Comparison of ENCODE assay signal across 11 cellular contexts in genomic region chr16:48188449-48189102, GRCh38. TPM values are rescaled to one million over a fixed set of nuclear protein-coding genes. Genes with fewer than 3 reads are reported as not detected.
DNase-seq lines count a peak whose midpoint lies in the region; ATAC-seq and TF ChIP-seq lines count a peak whose summit lies in the region.
"Had no signal": no experiment of that assay in that cellular context is flagged by ENCODE, and none has a peak within 500 bp of the region (broad histone marks: within the 10 kb centered on the region; RNA-seq: fewer than 3 reads in every experiment).

No MANE protein-coding gene starts in this region.

- H3K4me3 ChIP-seq in Jurkat, Clone E6-1 (ENCODE audit: low read length): no peak overlapping the region
- H3K4me3 ChIP-seq in right lobe of liver: no peak overlapping the region
- no peak overlapping the region for H3K4me3 ChIP-seq in effector memory CD4-positive, alpha-beta T cell (ENCODE audit: insufficient read depth, low read depth, low read length, poor library complexity, severe bottlenecking)

- H3K27ac Mint-ChIP-seq in osteocyte (ENCODE audit: unreplicated experiment): no peak overlapping the region
- H3K27ac Mint-ChIP-seq: activated CD4-positive, alpha-beta T cell treated with anti-CD3 and anti-CD28 coated beads for 36 hours had no signal

- peaks cover 0 to 4% (median 0%) of the 10 kb centered on the region in 4 donors for H3K4me1 ChIP-seq in right lobe of liver
- H3K4me1 ChIP-seq in effector memory CD4-positive, alpha-beta T cell (ENCODE audit: control insufficient read depth, insufficient read depth, low read length, poor library complexity, severe bottlenecking): no peaks in the 10 kb centered on the region

- H3K27me3 ChIP-seq in right lobe of liver: no peaks in the 10 kb centered on the region
- no peaks in the 10 kb centered on the region for H3K27me3 ChIP-seq in effector memory CD4-positive, alpha-beta T cell (replicated peaks; ENCODE audit: control insufficient read depth, insufficient read depth, low read length, poor library complexity, severe bottlenecking)

- no peaks in the 10 kb centered on the region for H3K9me3 ChIP-seq in right lobe of liver
- H3K9me3 ChIP-seq in effector memory CD4-positive, alpha-beta T cell (ENCODE audit: control insufficient read depth, low read length): no peaks in the 10 kb centered on the region

- peaks cover 35% of the 10 kb centered on the region for H3K27me3 Mint-ChIP-seq in osteocyte (ENCODE audit: unreplicated experiment)
- H3K27me3 Mint-ChIP-seq: activated CD4-positive, alpha-beta T cell treated with anti-CD3 and anti-CD28 coated beads for 36 hours had no signal

- H3K4me1 Mint-ChIP-seq in osteocyte (ENCODE audit: unreplicated experiment): no peaks in the 10 kb centered on the region

- no peaks in the 10 kb centered on the region for H3K36me3 Mint-ChIP-seq in osteocyte (ENCODE audit: unreplicated experiment)

- H3K4me3 Mint-ChIP-seq in osteocyte (ENCODE audit: unreplicated experiment): no peak overlapping the region
- H3K4me3 Mint-ChIP-seq: activated CD4-positive, alpha-beta T cell treated with anti-CD3 and anti-CD28 coated beads for 36 hours had no signal

- ATAC-seq in GM18867 (IDR thresholded peaks at IDR 0.05; ENCODE audit: unreplicated experiment) (peak; percentile 92), GM21737 (IDR thresholded peaks at IDR 0.05; ENCODE audit: unreplicated experiment) (peak; percentile 80), right lobe of liver (peak; percentile 15 to 64 (median 49))
- ATAC-seq: activated CD4-positive, alpha-beta T cell treated with anti-CD3 and anti-CD28 coated beads for 36 hours had no signal

- H3K36me3 ChIP-seq in right lobe of liver: no peaks in the 10 kb centered on the region
- H3K36me3 ChIP-seq in effector memory CD4-positive, alpha-beta T cell (ENCODE audit: control insufficient read depth, insufficient read depth, low read length): no peaks in the 10 kb centered on the region

- TF ChIP-seq CTCF in right lobe of liver (IDR thresholded peaks at IDR 0.05) (no peak), osteocyte (IDR thresholded peaks at IDR 0.05) (no peak)

- intact Hi-C loops in right lobe of liver (cut with DNase I): no loop called here

- 63% methylated on average over 5 of the region's 6 CpGs for WGBS in right lobe of liver (ENCODE audit: insufficient coverage, low coverage, low lambda C conversion rate, missing lambda C conversion rate)

- DNase-seq in Jurkat, Clone E6-1 (ENCODE audit: low read depth, low spot score): peak; percentile 66
- DNase-seq in right lobe of liver: no peak
- DNase-seq in effector memory CD4-positive, alpha-beta T cell: no peak
- DNase-seq in osteocyte (ENCODE audit: extremely low spot score, unreplicated experiment): no peak
- DNase-seq in AG08395 (ENCODE audit: low spot score): no peak
- no peak for DNase-seq in activated CD4-positive, alpha-beta T cell treated with anti-CD3 and anti-CD28 coated beads, Interleukin-2, amount 50 U/mL, for 1 hour
- DNase-seq: activated CD4-positive, alpha-beta T cell treated with anti-CD3 and anti-CD28 coated beads for 36 hours; caudate nucleus; NCI-H2029 treated with DMSO at 0.1 percent for 48 hours had no signal

- H3K9me3 Mint-ChIP-seq in osteocyte (ENCODE audit: unreplicated experiment): no peaks in the 10 kb centered on the region

- no peak overlapping the region for H3K27ac ChIP-seq in right lobe of liver
- H3K27ac ChIP-seq in effector memory CD4-positive, alpha-beta T cell (ENCODE audit: insufficient read depth, low read length, poor library complexity, severe bottlenecking): no peak overlapping the region

- TF ChIP-seq POLR2A in right lobe of liver (IDR thresholded peaks at IDR 0.05): no peak

RNA-seq across cellular contexts. Expression of gene ABCC12, which starts 32.8 kb away (rescaled TPM):
- not detected for polyA plus RNA-seq in Jurkat, Clone E6-1 (2012; ENCODE audit: insufficient read depth, insufficient read length)
- under 1 TPM in 1 of 6 experiments, not detected in 5; 0.07 TPM for total RNA-seq in right lobe of liver
- total RNA-seq in osteocyte: not detected in 2 replicates
- total RNA-seq: activated CD4-positive, alpha-beta T cell treated with anti-CD3 and anti-CD28 coated beads for 36 hours had no signal

RNA-seq across cellular contexts. Expression of gene LONP2, which starts 55.5 kb away (rescaled TPM):
- 26.9 TPM for polyA plus RNA-seq in Jurkat, Clone E6-1 (2012; ENCODE audit: insufficient read depth, insufficient read length)
- 100 to 1,000 TPM; 102 to 164 (median 153) TPM for total RNA-seq in right lobe of liver
- total RNA-seq in osteocyte: 67.1 and 69.5 TPM in 2 replicates

RNA-seq across cellular contexts. Expression of gene ABCC11, which starts 58.8 kb away (rescaled TPM):
- not detected for polyA plus RNA-seq in Jurkat, Clone E6-1 (2012; ENCODE audit: insufficient read depth, insufficient read length)
- 1 to 10 TPM; 2.1 to 7.6 (median 3.3) TPM for total RNA-seq in right lobe of liver
- total RNA-seq in osteocyte: 0.13 and 0.48 TPM in 2 replicates
